In the genomic region with DNA sequence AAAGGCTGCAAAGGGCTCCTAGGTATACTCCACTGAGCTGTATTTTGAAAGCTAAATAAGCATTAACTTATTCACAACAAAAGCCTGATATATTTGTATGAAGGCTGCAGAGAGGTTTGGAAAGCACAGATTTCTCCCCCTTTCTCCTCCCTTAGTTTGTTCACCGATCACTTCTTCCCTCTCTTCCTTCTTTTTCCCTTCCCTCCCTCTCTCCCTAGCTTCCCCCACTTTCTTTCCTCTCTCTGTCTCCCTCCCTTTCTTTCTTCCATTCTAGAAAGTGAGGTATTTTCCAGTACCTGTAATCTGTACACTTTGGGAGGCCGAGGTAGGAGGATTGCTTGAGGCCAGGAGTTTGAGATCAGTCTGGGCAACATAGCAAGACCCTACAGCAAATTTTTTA, we compare ENCODE assay signal across 33 cellular contexts.
DNase-seq lines count a peak whose midpoint lies in the region; ATAC-seq and TF ChIP-seq lines count a peak whose summit lies in the region.
"Had no signal": no experiment of that assay in that cellular context is flagged by ENCODE, and none has a peak within 500 bp of the region (broad histone marks: within the 10 kb centered on the region; RNA-seq: fewer than 3 reads in every experiment).

No MANE protein-coding gene starts in this region.

- no peaks in the 10 kb centered on the region for H3K9me3 Mint-ChIP-seq in endothelial cell (ENCODE audit: unreplicated experiment)
- H3K9me3 Mint-ChIP-seq: CD4-positive, alpha-beta T cell; CD8-positive, alpha-beta memory T cell; CD8-positive, alpha-beta T cell had no signal

- no peaks in the 10 kb centered on the region for H3K27me3 ChIP-seq in thyroid gland
- no peaks in the 10 kb centered on the region for H3K27me3 ChIP-seq in uterus
- H3K27me3 ChIP-seq: BE2C; BLaER1; BLaER1 treated with 17β-estradiol and CSF1 and Interleukin-3, amounts not matched to agents 10 nM and 100 nM had no signal

- intact Hi-C loops in thyroid gland (cut with DNase I) (no loop called here), uterus (cut with DNase I; ENCODE audit: low total_unique reads) (no loop called here), Right ventricle myocardium inferior (cut with DNase I) (no loop called here)

- peak overlapping the region; percentile 61 for H3K27ac Mint-ChIP-seq in endothelial cell (ENCODE audit: unreplicated experiment)
- H3K27ac Mint-ChIP-seq: B cell; CD4-positive, alpha-beta memory T cell; CD4-positive, alpha-beta T cell; CD4-positive, CD25-positive, alpha-beta regulatory T cell; CD8-positive, alpha-beta T cell had no signal

- peaks cover 7% of the 10 kb centered on the region; the same call in 1 of the 2 replicates for H3K4me1 ChIP-seq in HEK293 (ENCODE audit: control insufficient read depth, insufficient read depth, low read length)
- peaks cover 37 to 38% of the 10 kb centered on the region in 2 donors for H3K4me1 ChIP-seq in thyroid gland
- no peaks in the 10 kb centered on the region for H3K4me1 ChIP-seq in uterus
- H3K4me1 ChIP-seq: BE2C had no signal

- H3K9me3 ChIP-seq in HEK293 (ENCODE audit: control insufficient read depth, insufficient read depth, low read depth, low read length) (no peaks in the 10 kb centered on the region), thyroid gland (no peaks in the 10 kb centered on the region), uterus (no peaks in the 10 kb centered on the region)
- H3K9me3 ChIP-seq: A549; BE2C; BLaER1; BLaER1 treated with 17β-estradiol and CSF1 and Interleukin-3, amounts not matched to agents 10 nM and 100 nM; Caco-2 had no signal

- CTCF ChIA-PET in HEK293 (lab: Yijun Ruan, JAX), result interaction anchor here (0.6 to 1.0 kb wide), 2 partner anchors 59 to 116 kb away, joined by 3 read pairs; no protein-coding TSS in a partner anchor

- 58 to 59% methylated on average over 2 of the region's 2 CpGs for WGBS in thyroid gland, 2 donors

- no peak for DNase-seq in endothelial cell (ENCODE audit: low spot score)
- no peak for DNase-seq in thyroid gland
- DNase-seq in uterus, result no peak
- DNase-seq in DMS153 treated with DMSO at 0.1 percent for 48 hours (lab: John Stamatoyannopoulos, UW; ENCODE audit: unreplicated experiment), result no peak
- no peak for DNase-seq in Right ventricle myocardium inferior (ENCODE audit: missing footprints)
- DNase-seq in activated naive CD4-positive, alpha-beta T cell (lab: John Stamatoyannopoulos, UW), result no peak
- no peak for DNase-seq in midbrain (lab: John Stamatoyannopoulos, UW)
- DNase-seq: 8988T; ACHN; AML-193; BE2C; C1 segment of cervical spinal cord; Caco-2; Calu3; CD4-positive, alpha-beta memory T cell; CD4-positive, alpha-beta T cell; CD4-positive, CD25-positive, alpha-beta regulatory T cell; CD8-positive, alpha-beta memory T cell; CD8-positive, alpha-beta T cell; COR-L47; DMS 273 treated with DMSO at 0.1 percent for 48 hours; DMS153; DMS53; DMS79; DMS79 treated with DMSO at 0.1 percent for 48 hours; DND-41 had no signal

- H3K4me3 ChIP-seq in HEK293 (ENCODE audit: low read depth, low read length) (no peak overlapping the region), thyroid gland (replicated peaks in 1 of 3) (no peak overlapping the region), uterus (no peak overlapping the region)
- H3K4me3 ChIP-seq: A549; BLaER1; BLaER1 treated with 17β-estradiol and CSF1 and Interleukin-3, amounts not matched to agents 10 nM and 100 nM had no signal

- peaks cover 53% of the 10 kb centered on the region for H3K4me1 Mint-ChIP-seq in endothelial cell (ENCODE audit: unreplicated experiment)

- peaks cover 12% of the 10 kb centered on the region for H3K27me3 Mint-ChIP-seq in endothelial cell (ENCODE audit: unreplicated experiment)
- H3K27me3 Mint-ChIP-seq: B cell; CD4-positive, alpha-beta T cell had no signal

- H3K36me3 ChIP-seq in HEK293 (ENCODE audit: control insufficient read depth in 2 of 2, insufficient read depth in 1 of 2, low read length in 2 of 2), result no peaks in the 10 kb centered on the region
- no peaks in the 10 kb centered on the region for H3K36me3 ChIP-seq in thyroid gland
- H3K36me3 ChIP-seq in uterus, result no peaks in the 10 kb centered on the region
- H3K36me3 ChIP-seq: BE2C; BLaER1; BLaER1 treated with 17β-estradiol and CSF1 and Interleukin-3, amounts not matched to agents 10 nM and 100 nM had no signal

- no peak overlapping the region for H3K4me3 Mint-ChIP-seq in endothelial cell (ENCODE audit: unreplicated experiment)
- H3K4me3 Mint-ChIP-seq: B cell; CD4-positive, alpha-beta memory T cell; CD4-positive, alpha-beta T cell; CD4-positive, CD25-positive, alpha-beta regulatory T cell; CD8-positive, alpha-beta memory T cell; CD8-positive, alpha-beta T cell had no signal

- no peaks in the 10 kb centered on the region for H3K36me3 Mint-ChIP-seq in endothelial cell (ENCODE audit: low read depth, unreplicated experiment)
- H3K36me3 Mint-ChIP-seq: CD4-positive, alpha-beta memory T cell; CD4-positive, CD25-positive, alpha-beta regulatory T cell; CD8-positive, alpha-beta T cell had no signal

- ATAC-seq in Right ventricle myocardium inferior, result no peak
- ATAC-seq: A549; CD8-positive, alpha-beta T cell had no signal

- H3K27ac ChIP-seq in HEK293 (ENCODE audit: extremely low read depth, low read depth, low read length) (no peak overlapping the region), thyroid gland (peak overlapping the region; percentile 69 to 80 (median 79)), uterus (peak overlapping the region; percentile 51 to 71)
- H3K27ac ChIP-seq: 22Rv1; A549; BLaER1; BLaER1 treated with 17β-estradiol and CSF1 and Interleukin-3, amounts not matched to agents 10 nM and 100 nM; C4-2B had no signal

- TF ChIP-seq POLR2A in thyroid gland (IDR thresholded peaks at IDR 0.05) (no peak), uterus (IDR thresholded peaks at IDR 0.05) (no peak)

- POLR2A ChIA-PET in HEK293 (lab: Yijun Ruan, JAX), result no interaction called here

- TF ChIP-seq CTCF in HEK293 (tag by site-specific recombination; IDR thresholded peaks at IDR 0.05) (no peak), endothelial cell (IDR thresholded peaks at IDR 0.05; ENCODE audit: unreplicated experiment) (no peak), thyroid gland (IDR thresholded peaks at IDR 0.05) (no peak), uterus (IDR thresholded peaks at IDR 0.05) (no peak)

TF ChIP-seq in HEK293, 187 proteins besides CTCF, POLR2A, EP300 and RAD21:
- no peak for TF ChIP-seq ZNF521 (tag by site-specific recombination; IDR thresholded peaks at IDR 0.05)
- no peak for TF ChIP-seq KLF10 (tag by site-specific recombination; IDR thresholded peaks at IDR 0.05)
- no peak for TF ChIP-seq ZNF416 (tag by site-specific recombination; IDR thresholded peaks at IDR 0.05)
- no peak for TF ChIP-seq SETDB1 (IDR thresholded peaks at IDR 0.05; ENCODE audit: insufficient read length, low read length)
- TF ChIP-seq, protein P1, sequence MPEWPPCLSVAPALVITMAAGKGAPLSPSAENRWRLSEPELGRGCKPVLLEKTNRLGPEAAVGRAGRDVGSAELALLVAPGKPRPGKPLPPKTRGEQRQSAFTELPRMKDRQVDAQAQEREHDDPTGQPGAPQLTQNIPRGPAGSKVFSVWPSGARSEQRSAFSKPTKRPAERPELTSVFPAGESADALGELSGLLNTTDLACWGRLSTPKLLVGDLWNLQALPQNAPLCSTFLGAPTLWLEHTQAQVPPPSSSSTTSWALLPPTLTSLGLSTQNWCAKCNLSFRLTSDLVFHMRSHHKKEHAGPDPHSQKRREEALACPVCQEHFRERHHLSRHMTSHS (tag by site-specific recombination; IDR thresholded peaks at IDR 0.05), result no peak
- TF ChIP-seq, protein P2, sequence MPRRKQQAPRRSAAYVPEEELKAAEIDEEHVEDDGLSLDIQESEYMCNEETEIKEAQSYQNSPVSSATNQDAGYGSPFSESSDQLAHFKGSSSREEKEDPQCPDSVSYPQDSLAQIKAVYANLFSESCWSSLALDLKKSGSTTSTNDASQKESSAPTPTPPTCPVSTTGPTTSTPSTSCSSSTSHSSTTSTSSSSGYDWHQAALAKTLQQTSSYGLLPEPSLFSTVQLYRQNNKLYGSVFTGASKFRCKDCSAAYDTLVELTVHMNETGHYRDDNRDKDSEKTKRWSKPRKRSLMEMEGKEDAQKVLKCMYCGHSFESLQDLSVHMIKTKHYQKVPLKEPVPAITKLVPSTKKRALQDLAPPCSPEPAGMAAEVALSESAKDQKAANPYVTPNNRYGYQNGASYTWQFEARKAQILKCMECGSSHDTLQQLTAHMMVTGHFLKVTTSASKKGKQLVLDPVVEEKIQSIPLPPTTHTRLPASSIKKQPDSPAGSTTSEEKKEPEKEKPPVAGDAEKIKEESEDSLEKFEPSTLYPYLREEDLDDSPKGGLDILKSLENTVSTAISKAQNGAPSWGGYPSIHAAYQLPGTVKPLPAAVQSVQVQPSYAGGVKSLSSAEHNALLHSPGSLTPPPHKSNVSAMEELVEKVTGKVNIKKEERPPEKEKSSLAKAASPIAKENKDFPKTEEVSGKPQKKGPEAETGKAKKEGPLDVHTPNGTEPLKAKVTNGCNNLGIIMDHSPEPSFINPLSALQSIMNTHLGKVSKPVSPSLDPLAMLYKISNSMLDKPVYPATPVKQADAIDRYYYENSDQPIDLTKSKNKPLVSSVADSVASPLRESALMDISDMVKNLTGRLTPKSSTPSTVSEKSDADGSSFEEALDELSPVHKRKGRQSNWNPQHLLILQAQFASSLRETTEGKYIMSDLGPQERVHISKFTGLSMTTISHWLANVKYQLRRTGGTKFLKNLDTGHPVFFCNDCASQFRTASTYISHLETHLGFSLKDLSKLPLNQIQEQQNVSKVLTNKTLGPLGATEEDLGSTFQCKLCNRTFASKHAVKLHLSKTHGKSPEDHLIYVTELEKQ (tag by site-specific recombination; IDR thresholded peaks at IDR 0.05; ENCODE audit: borderline replicate concordance), result no peak
- 0 out of 2 replicates have a peak, but pooled peaks have one; percentile 34 for TF ChIP-seq ZNF121 (tag by site-specific recombination; IDR thresholded peaks at IDR 0.05)
- TF ChIP-seq PRDM1 (tag by site-specific recombination; IDR thresholded peaks at IDR 0.05), result peak; percentile 92
TF ChIP-seq in HEK293: peak in this region for 2.
